ENCODE assay signal across 1 cellular context in the genomic region with DNA sequence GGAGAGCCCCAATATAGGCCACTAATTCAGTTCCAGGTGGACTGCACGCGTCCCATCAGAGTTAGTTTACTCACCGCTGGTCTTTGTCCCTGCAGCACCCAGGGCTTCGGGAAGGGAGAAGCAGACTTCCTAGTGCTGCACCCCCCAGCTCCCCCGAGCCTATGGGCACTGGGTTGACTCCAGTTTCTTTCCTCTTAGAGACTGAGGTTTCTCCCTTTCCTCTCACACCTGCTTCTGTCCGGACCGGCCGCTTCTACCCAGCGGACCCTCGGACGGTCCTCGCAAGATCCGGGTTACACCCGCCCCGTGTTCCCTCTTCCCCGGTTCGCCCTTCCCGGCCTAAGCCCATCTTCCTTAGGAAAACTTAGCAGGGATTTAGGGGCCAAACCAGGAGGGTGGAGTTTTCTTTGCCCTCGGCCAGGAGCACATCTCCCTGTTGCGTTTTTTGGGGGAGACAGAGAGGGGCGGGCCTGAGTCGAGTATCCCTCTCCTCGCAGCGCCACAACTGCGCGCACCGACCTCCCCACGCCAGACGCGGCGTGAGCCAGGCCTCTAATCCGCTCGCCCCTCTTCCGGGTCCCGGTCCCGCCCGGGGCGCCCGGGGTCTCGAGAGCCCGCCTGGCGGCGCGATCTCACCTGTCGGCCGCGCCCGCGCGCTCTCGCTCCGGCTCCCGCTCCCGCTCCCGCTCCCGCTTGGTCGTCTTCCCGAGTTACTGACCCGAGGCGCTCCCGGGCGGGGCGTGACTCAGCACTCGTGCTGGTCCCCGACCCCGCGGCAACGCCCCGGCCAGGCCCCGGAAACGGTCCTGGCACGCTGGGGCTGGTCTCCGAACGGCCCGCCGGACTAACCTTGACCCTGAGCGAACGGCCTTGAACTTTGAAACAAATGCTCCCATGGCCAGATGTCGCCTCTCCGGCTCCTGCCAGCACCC.
TF ChIP-seq lines count a peak whose summit lies in the region.

Gene AIFM2, minus strand, starts transcription at position 728 of the 932 bp plus-strand sequence. CDS start 8,741 bp downstream, outside the sequence.

TF ChIP-seq in HepG2, 621 proteins besides CTCF, POLR2A, EP300 and RAD21 (continued from another document and continues in another):
- TF ChIP-seq BRD4 (CRISPR knock-in tag; IDR thresholded peaks at IDR 0.05) (0 out of 2 replicates have a peak, but pooled peaks have one; percentile 56), ZNF83 (CRISPR knock-in tag; IDR thresholded peaks at IDR 0.05; ENCODE audit: borderline replicate concordance) (no peak), ARID4A (CRISPR knock-in tag; IDR thresholded peaks at IDR 0.05; ENCODE audit: borderline replicate concordance) (peak; percentile 91), NFYB (CRISPR knock-in tag; IDR thresholded peaks at IDR 0.05) (no peak; the same call in 1 of the 2 replicates), ZNF24 (IDR thresholded peaks at IDR 0.05) (no peak), ZNF460 (CRISPR knock-in tag; IDR thresholded peaks at IDR 0.05; ENCODE audit: borderline replicate concordance) (peak; percentile 47; the same call in 1 of the 2 replicates), SUZ12 (IDR thresholded peaks at IDR 0.05; ENCODE audit: low read depth, low read length) (no peak), ZNF567 (CRISPR knock-in tag; IDR thresholded peaks at IDR 0.05; ENCODE audit: borderline replicate concordance) (no peak), FOXM1 (CRISPR knock-in tag; IDR thresholded peaks at IDR 0.05) (no peak), ZNF720 (CRISPR knock-in tag; IDR thresholded peaks at IDR 0.05) (no peak), EEA1 (CRISPR knock-in tag; IDR thresholded peaks at IDR 0.05; ENCODE audit: borderline replicate concordance) (0 out of 2 replicates have a peak, but pooled peaks have one; percentile 47), ZNF569 (CRISPR knock-in tag; IDR thresholded peaks at IDR 0.05; ENCODE audit: borderline replicate concordance) (no peak), JUND (CRISPR knock-in tag; IDR thresholded peaks at IDR 0.05) (0 out of 2 replicates have a peak, but pooled peaks have one; percentile 26), ZBTB7B (CRISPR knock-in tag; IDR thresholded peaks at IDR 0.05) (peak; percentile 82), ERF (CRISPR knock-in tag; IDR thresholded peaks at IDR 0.05) (peak; percentile 99), PLSCR1 (CRISPR knock-in tag; IDR thresholded peaks at IDR 0.05; ENCODE audit: borderline replicate concordance) (no peak), YEATS2 (CRISPR knock-in tag; IDR thresholded peaks at IDR 0.05; ENCODE audit: borderline replicate concordance) (peak; percentile 45; the same call in 1 of the 2 replicates), KDM2A (CRISPR knock-in tag; IDR thresholded peaks at IDR 0.05; ENCODE audit: borderline replicate concordance, low read depth) (peak; percentile 92), ZC3H13 (CRISPR knock-in tag; IDR thresholded peaks at IDR 0.05) (peak; percentile 83), ZFP36 (IDR thresholded peaks at IDR 0.05; ENCODE audit: borderline replicate concordance, low read depth, low read length, partially characterized antibody) (no peak), ZNF629 (CRISPR knock-in tag; conservative IDR thresholded peaks at IDR 0.05) (0 out of 2 replicates have a peak, but pooled peaks have one; percentile 13), SIN3A (IDR thresholded peaks at IDR 0.05; ENCODE audit: borderline replicate concordance, low read depth, low read length) (peak; percentile 40; the same call in 1 of the 2 replicates), HIVEP1 (CRISPR knock-in tag; IDR thresholded peaks at IDR 0.05) (peak; percentile 41; the same call in 1 of the 2 replicates), REL (CRISPR knock-in tag; conservative IDR thresholded peaks at IDR 0.05) (no peak), ZNF335 (CRISPR knock-in tag; IDR thresholded peaks at IDR 0.05) (0 out of 2 replicates have a peak, but pooled peaks have one; percentile 57), POLR2AphosphoS2 (IDR thresholded peaks at IDR 0.05; ENCODE audit: low read depth, low read length) (no peak), SMARCE1 (IDR thresholded peaks at IDR 0.05; ENCODE audit: borderline replicate concordance) (no peak), HNRNPUL1 (IDR thresholded peaks at IDR 0.05; ENCODE audit: low read depth, low read length) (no peak), TBP (CRISPR knock-in tag; IDR thresholded peaks at IDR 0.05) (no peak), MTF1 (CRISPR knock-in tag; IDR thresholded peaks at IDR 0.05) (no peak), ZNF672 (CRISPR knock-in tag; IDR thresholded peaks at IDR 0.05) (no peak), ZNF749 (CRISPR knock-in tag; IDR thresholded peaks at IDR 0.05; ENCODE audit: borderline replicate concordance) (no peak; the same call in 1 of the 2 replicates), DDIT3 (CRISPR knock-in tag; IDR thresholded peaks at IDR 0.05) (no peak), ZNF260 (CRISPR knock-in tag; IDR thresholded peaks at IDR 0.05; ENCODE audit: borderline replicate concordance, low read depth) (no peak), ETV5 (CRISPR knock-in tag; IDR thresholded peaks at IDR 0.05; ENCODE audit: borderline replicate concordance) (peak; percentile 94), ZNF607 (CRISPR knock-in tag; IDR thresholded peaks at IDR 0.05; ENCODE audit: borderline replicate concordance) (peak; percentile 87), GATAD1 (CRISPR knock-in tag; IDR thresholded peaks at IDR 0.05) (peak; percentile 64), ZNF576 (CRISPR knock-in tag; IDR thresholded peaks at IDR 0.05) (no peak), ZC3H4 (CRISPR knock-in tag; IDR thresholded peaks at IDR 0.05; ENCODE audit: borderline replicate concordance) (no peak), MIER2 (CRISPR knock-in tag; IDR thresholded peaks at IDR 0.05) (no peak)
- TF ChIP-seq, protein P1, sequence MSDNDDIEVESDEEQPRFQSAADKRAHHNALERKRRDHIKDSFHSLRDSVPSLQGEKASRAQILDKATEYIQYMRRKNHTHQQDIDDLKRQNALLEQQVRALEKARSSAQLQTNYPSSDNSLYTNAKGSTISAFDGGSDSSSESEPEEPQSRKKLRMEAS (IDR thresholded peaks at IDR 0.05) = peak; percentile 91
- TF ChIP-seq, protein P2, sequence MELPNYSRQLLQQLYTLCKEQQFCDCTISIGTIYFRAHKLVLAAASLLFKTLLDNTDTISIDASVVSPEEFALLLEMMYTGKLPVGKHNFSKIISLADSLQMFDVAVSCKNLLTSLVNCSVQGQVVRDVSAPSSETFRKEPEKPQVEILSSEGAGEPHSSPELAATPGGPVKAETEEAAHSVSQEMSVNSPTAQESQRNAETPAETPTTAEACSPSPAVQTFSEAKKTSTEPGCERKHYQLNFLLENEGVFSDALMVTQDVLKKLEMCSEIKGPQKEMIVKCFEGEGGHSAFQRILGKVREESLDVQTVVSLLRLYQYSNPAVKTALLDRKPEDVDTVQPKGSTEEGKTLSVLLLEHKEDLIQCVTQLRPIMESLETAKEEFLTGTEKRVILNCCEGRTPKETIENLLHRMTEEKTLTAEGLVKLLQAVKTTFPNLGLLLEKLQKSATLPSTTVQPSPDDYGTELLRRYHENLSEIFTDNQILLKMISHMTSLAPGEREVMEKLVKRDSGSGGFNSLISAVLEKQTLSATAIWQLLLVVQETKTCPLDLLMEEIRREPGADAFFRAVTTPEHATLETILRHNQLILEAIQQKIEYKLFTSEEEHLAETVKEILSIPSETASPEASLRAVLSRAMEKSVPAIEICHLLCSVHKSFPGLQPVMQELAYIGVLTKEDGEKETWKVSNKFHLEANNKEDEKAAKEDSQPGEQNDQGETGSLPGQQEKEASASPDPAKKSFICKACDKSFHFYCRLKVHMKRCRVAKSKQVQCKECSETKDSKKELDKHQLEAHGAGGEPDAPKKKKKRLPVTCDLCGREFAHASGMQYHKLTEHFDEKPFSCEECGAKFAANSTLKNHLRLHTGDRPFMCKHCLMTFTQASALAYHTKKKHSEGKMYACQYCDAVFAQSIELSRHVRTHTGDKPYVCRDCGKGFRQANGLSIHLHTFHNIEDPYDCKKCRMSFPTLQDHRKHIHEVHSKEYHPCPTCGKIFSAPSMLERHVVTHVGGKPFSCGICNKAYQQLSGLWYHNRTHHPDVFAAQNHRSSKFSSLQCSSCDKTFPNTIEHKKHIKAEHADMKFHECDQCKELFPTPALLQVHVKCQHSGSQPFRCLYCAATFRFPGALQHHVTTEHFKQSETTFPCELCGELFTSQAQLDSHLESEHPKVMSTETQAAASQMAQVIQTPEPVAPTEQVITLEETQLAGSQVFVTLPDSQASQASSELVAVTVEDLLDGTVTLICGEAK (IDR thresholded peaks at IDR 0.05) = no peak
- TF ChIP-seq, protein P2 (CRISPR knock-in tag; IDR thresholded peaks at IDR 0.05) = peak; percentile 75; the same call in 1 of the 2 replicates
- TF ChIP-seq, protein P3, sequence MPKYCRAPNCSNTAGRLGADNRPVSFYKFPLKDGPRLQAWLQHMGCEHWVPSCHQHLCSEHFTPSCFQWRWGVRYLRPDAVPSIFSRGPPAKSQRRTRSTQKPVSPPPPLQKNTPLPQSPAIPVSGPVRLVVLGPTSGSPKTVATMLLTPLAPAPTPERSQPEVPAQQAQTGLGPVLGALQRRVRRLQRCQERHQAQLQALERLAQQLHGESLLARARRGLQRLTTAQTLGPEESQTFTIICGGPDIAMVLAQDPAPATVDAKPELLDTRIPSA (CRISPR knock-in tag; IDR thresholded peaks at IDR 0.05; ENCODE audit: borderline replicate concordance) = no peak
- TF ChIP-seq, protein P4, sequence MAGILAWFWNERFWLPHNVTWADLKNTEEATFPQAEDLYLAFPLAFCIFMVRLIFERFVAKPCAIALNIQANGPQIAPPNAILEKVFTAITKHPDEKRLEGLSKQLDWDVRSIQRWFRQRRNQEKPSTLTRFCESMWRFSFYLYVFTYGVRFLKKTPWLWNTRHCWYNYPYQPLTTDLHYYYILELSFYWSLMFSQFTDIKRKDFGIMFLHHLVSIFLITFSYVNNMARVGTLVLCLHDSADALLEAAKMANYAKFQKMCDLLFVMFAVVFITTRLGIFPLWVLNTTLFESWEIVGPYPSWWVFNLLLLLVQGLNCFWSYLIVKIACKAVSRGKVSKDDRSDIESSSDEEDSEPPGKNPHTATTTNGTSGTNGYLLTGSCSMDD (CRISPR knock-in tag; IDR thresholded peaks at IDR 0.05) = no peak
